ENCODE assay signal across 27 cellular contexts in genomic region chr17:3828852-3829232, GRCh38. TPM values are rescaled to one million over a fixed set of nuclear protein-coding genes. Genes with fewer than 3 reads are reported as not detected.
DNase-seq lines count a peak whose midpoint lies in the region; ATAC-seq, FAIRE-seq and TF ChIP-seq lines count a peak whose summit lies in the region.
"Had no signal": no experiment of that assay in that cellular context is flagged by ENCODE, and none has a peak within 500 bp of the region (broad histone marks: within the 10 kb centered on the region; RNA-seq: fewer than 3 reads in every experiment).

No MANE protein-coding gene starts in this region.

- CTCF ChIA-PET in naive thymus-derived CD4-positive, alpha-beta T cell (lab: Charles Lee), result interaction anchor here (0.7 to 6.6 kb wide), 6 partner anchors 9 to 1171 kb away, joined by 3 to 154 read pairs (median 6); no protein-coding TSS in a partner anchor

- H3K27me3 ChIP-seq in heart left ventricle (no peaks in the 10 kb centered on the region), stomach smooth muscle (ENCODE audit: control insufficient read depth in 1 of 2, insufficient read depth in 2 of 2, low read length in 2 of 2) (no peaks in the 10 kb centered on the region)
- H3K27me3 ChIP-seq in naive thymus-derived CD4-positive, alpha-beta T cell (ENCODE audit: control insufficient read depth in 2 of 2, insufficient read depth in 2 of 2, low read length in 2 of 2), result no peaks in the 10 kb centered on the region
- H3K27me3 ChIP-seq: breast epithelium, colonic mucosa, pancreas had no signal

- no peak for FAIRE-seq in HTR-8/SVneo (lab: Jason Lieb, UNC)
- FAIRE-seq: GM12892, K562, pancreas had no signal

- H3K9me3 Mint-ChIP-seq in chondrocyte (ENCODE audit: low read depth) (no peaks in the 10 kb centered on the region), nephron (no peaks in the 10 kb centered on the region)
- H3K9me3 Mint-ChIP-seq in naive thymus-derived CD4-positive, alpha-beta T cell, result peaks cover 0 to 2% (median 0%) of the 10 kb centered on the region in 11 donors
- H3K9me3 Mint-ChIP-seq: activated B cell treated with CpG ODN at 0.5 μM for 24 hours; activated CD4-positive, alpha-beta T cell treated with anti-CD3 and anti-CD28 coated beads, Interleukin-2, amount 10 ng/mL, durations not matched to agents 7 days and 5 days; activated naive CD4-positive, alpha-beta T cell treated with anti-CD3 and anti-CD28 coated beads, Interleukin-2, amount 50 U/mL, for 72 hours; stimulated activated memory B cell treated with anti-CD40 and anti-IgM and Interleukin-4, amounts not matched to agents 10 μg/mL and 1 μg/mL and 100 μg/mL, for 72 hours; T-cell had no signal

- peaks cover 28% of the 10 kb centered on the region for H3K4me1 Mint-ChIP-seq in chondrocyte (ENCODE audit: low read depth)
- peaks cover 16% of the 10 kb centered on the region for H3K4me1 Mint-ChIP-seq in nephron
- peaks cover 0 to 15% (median 6%) of the 10 kb centered on the region in 7 donors for H3K4me1 Mint-ChIP-seq in naive thymus-derived CD4-positive, alpha-beta T cell

- H3K4me3 ChIP-seq in heart left ventricle, result no peak overlapping the region
- H3K4me3 ChIP-seq in stomach smooth muscle (ENCODE audit: low read length in 2 of 2), result peak overlapping the region; percentile 15 to 38
- no peak overlapping the region for H3K4me3 ChIP-seq in naive thymus-derived CD4-positive, alpha-beta T cell (ENCODE audit: low read length)
- H3K4me3 ChIP-seq: breast epithelium, colonic mucosa, K562, lower lobe of right lung, pancreas had no signal

- POLR2A ChIA-PET in naive thymus-derived CD4-positive, alpha-beta T cell (lab: Charles Lee), result interaction anchor here (0.5 to 3.5 kb wide), 4 partner anchors 14 to 91 kb away, joined by 3 to 15 read pairs (median 5); no protein-coding TSS in a partner anchor

- peak in 3 of 4 donors; percentile 19 to 48 (median 25) for ATAC-seq in heart left ventricle
- no peak for ATAC-seq in naive thymus-derived CD4-positive, alpha-beta T cell
- no peak for ATAC-seq in GM18511 (IDR thresholded peaks at IDR 0.05; ENCODE audit: unreplicated experiment)
- ATAC-seq: activated naive CD4-positive, alpha-beta T cell treated with anti-CD3 and anti-CD28 coated beads, Interleukin-2, amount 50 U/mL, for 72 hours; HCT116; K562; pancreas; stimulated activated memory B cell treated with anti-CD40 and anti-IgM and Interleukin-4, amounts not matched to agents 10 μg/mL and 1 μg/mL and 100 μg/mL, for 72 hours; T-cell had no signal

- peaks cover 0 to 26% (median 15%) of the 10 kb centered on the region in 12 donors for H3K4me1 ChIP-seq in heart left ventricle
- peaks cover 16% of the 10 kb centered on the region for H3K4me1 ChIP-seq in stomach smooth muscle (ENCODE audit: control insufficient read depth, insufficient read depth, low read length)
- H3K4me1 ChIP-seq in naive thymus-derived CD4-positive, alpha-beta T cell (ENCODE audit: control insufficient read depth in 2 of 2, insufficient read depth in 2 of 2, low read length in 2 of 2), result no peaks in the 10 kb centered on the region
- H3K4me1 ChIP-seq: breast epithelium, Caco-2, colonic mucosa, pancreas had no signal

- TF ChIP-seq POLR2A in heart left ventricle (IDR thresholded peaks at IDR 0.05), result no peak

- H3K9ac ChIP-seq in stomach smooth muscle (ENCODE audit: low read length in 2 of 2), result peak overlapping the region; percentile 36 to 38

- H3K36me3 Mint-ChIP-seq in chondrocyte (ENCODE audit: low read depth) (peaks cover 6% of the 10 kb centered on the region), nephron (ENCODE audit: low read depth) (peaks cover 67% of the 10 kb centered on the region)
- peaks cover 9 to 49% (median 19%) of the 10 kb centered on the region in 5 donors for H3K36me3 Mint-ChIP-seq in naive thymus-derived CD4-positive, alpha-beta T cell
- H3K36me3 Mint-ChIP-seq: activated naive CD4-positive, alpha-beta T cell treated with anti-CD3 and anti-CD28 coated beads, Interleukin-2, amount 50 U/mL, for 72 hours had no signal

- H3K27me3 Mint-ChIP-seq in chondrocyte (ENCODE audit: low read depth) (no peaks in the 10 kb centered on the region), nephron (ENCODE audit: low read depth) (no peaks in the 10 kb centered on the region)
- no peaks in the 10 kb centered on the region for H3K27me3 Mint-ChIP-seq in naive thymus-derived CD4-positive, alpha-beta T cell
- H3K27me3 Mint-ChIP-seq: activated B cell treated with CpG ODN at 0.5 μM for 24 hours; activated CD4-positive, alpha-beta T cell treated with anti-CD3 and anti-CD28 coated beads, Interleukin-2, amount 10 ng/mL, durations not matched to agents 7 days and 5 days; stimulated activated memory B cell treated with anti-CD40 and anti-IgM and Interleukin-4, amounts not matched to agents 10 μg/mL and 1 μg/mL and 100 μg/mL, for 72 hours; T-cell had no signal

- intact Hi-C loops in heart left ventricle (cut with DNase I), result loop anchor here in 2 of 10 donors (5.0 to 10.0 kb wide), 2 partner anchors 92 to 94 kb away; no protein-coding TSS in a partner anchor
- intact Hi-C loops in naive thymus-derived CD4-positive, alpha-beta T cell (cut with micrococcal nuclease), result no loop called here

- H3K27ac ChIP-seq in heart left ventricle (peak overlapping the region in 11 of 12 donors; percentile 31 to 88 (median 70)), stomach smooth muscle (ENCODE audit: low read length) (peak overlapping the region; percentile 75)
- no peak overlapping the region for H3K27ac ChIP-seq in naive thymus-derived CD4-positive, alpha-beta T cell (ENCODE audit: low read depth, low read length)
- H3K27ac ChIP-seq: C4-2B, colonic mucosa, lower lobe of right lung, pancreas had no signal

- H3K27ac Mint-ChIP-seq in chondrocyte (ENCODE audit: unreplicated experiment) (peak overlapping the region; percentile 94), nephron (peak overlapping the region in 2 of 3 experiments; percentile 48 to 76)
- no peak overlapping the region for H3K27ac Mint-ChIP-seq in naive thymus-derived CD4-positive, alpha-beta T cell
- H3K27ac Mint-ChIP-seq: activated B cell treated with CpG ODN at 0.5 μM for 24 hours; activated CD4-positive, alpha-beta T cell treated with anti-CD3 and anti-CD28 coated beads, Interleukin-2, amount 10 ng/mL, durations not matched to agents 7 days and 5 days; stimulated activated memory B cell treated with anti-CD40 and anti-IgM and Interleukin-4, amounts not matched to agents 10 μg/mL and 1 μg/mL and 100 μg/mL, for 72 hours; T-cell had no signal

- H3K9me3 ChIP-seq in heart left ventricle (no peaks in the 10 kb centered on the region), stomach smooth muscle (ENCODE audit: control insufficient read depth in 2 of 2, low read length in 2 of 2) (no peaks in the 10 kb centered on the region)
- no peaks in the 10 kb centered on the region for H3K9me3 ChIP-seq in naive thymus-derived CD4-positive, alpha-beta T cell (ENCODE audit: control insufficient read depth in 2 of 3, low read length in 3 of 3)
- H3K9me3 ChIP-seq: breast epithelium, Caco-2, colonic mucosa, lower lobe of right lung, pancreas had no signal

- H3K36me3 ChIP-seq in heart left ventricle, result peaks cover 0 to 90% (median 75%) of the 10 kb centered on the region in 9 donors
- peaks cover 16 to 25% of the 10 kb centered on the region in 2 donors for H3K36me3 ChIP-seq in stomach smooth muscle (ENCODE audit: control insufficient read depth in 2 of 2, insufficient read depth in 2 of 2, low read length in 2 of 2)
- peaks cover 11 to 61% (median 13%) of the 10 kb centered on the region in 3 experiments for H3K36me3 ChIP-seq in naive thymus-derived CD4-positive, alpha-beta T cell (ENCODE audit: control insufficient read depth in 2 of 3, insufficient read depth in 3 of 3, low read length in 3 of 3)
- H3K36me3 ChIP-seq: breast epithelium had no signal

- TF ChIP-seq CTCF in chondrocyte (IDR thresholded peaks at IDR 0.05), result no peak
- no peak for TF ChIP-seq CTCF in heart left ventricle (IDR thresholded peaks at IDR 0.05)
- TF ChIP-seq CTCF in nephron (IDR thresholded peaks at IDR 0.05; ENCODE audit: unreplicated experiment in 3 of 3), result no peak

- H3K4me3 Mint-ChIP-seq in chondrocyte (ENCODE audit: unreplicated experiment) (no peak overlapping the region), nephron (no peak overlapping the region)
- no peak overlapping the region for H3K4me3 Mint-ChIP-seq in naive thymus-derived CD4-positive, alpha-beta T cell
- H3K4me3 Mint-ChIP-seq: activated B cell treated with CpG ODN at 0.5 μM for 24 hours; activated CD4-positive, alpha-beta T cell treated with anti-CD3 and anti-CD28 coated beads, Interleukin-2, amount 10 ng/mL, durations not matched to agents 7 days and 5 days; stimulated activated memory B cell treated with anti-CD40 and anti-IgM and Interleukin-4, amounts not matched to agents 10 μg/mL and 1 μg/mL and 100 μg/mL, for 72 hours; T-cell had no signal

- DNase-seq in chondrocyte (ENCODE audit: low spot score), result no peak
- DNase-seq in heart left ventricle, result no peak
- no peak for DNase-seq in HTR-8/SVneo (ENCODE audit: insufficient read length, low spot score)
- no peak for DNase-seq in NCI-H82 treated with DMSO at 0.1 percent for 48 hours (lab: John Stamatoyannopoulos, UW; ENCODE audit: unreplicated experiment)
- no peak for DNase-seq in naive thymus-derived CD4-positive, alpha-beta T cell
- DNase-seq: activated B cell treated with CpG ODN at 0.5 μM for 24 hours; activated CD4-positive, alpha-beta T cell treated with anti-CD3 and anti-CD28 coated beads, Interleukin-2, amount 10 ng/mL, durations not matched to agents 7 days and 5 days; activated effector memory CD4-positive, alpha-beta T cell treated with Interleukin-2 at 50 U/mL for 16 hours; Caco-2; colonic mucosa; effector memory CD4-positive, alpha-beta T cell; lower lobe of right lung; NCI-H1092; NCI-H82; pancreas; stimulated activated CD4-positive, alpha-beta T cell treated with anti-CD3 and anti-CD28 coated beads, Interleukin-12 subunit alpha, Interleukin-12 subunit beta, amount 100 ng/mL, for 4 hours; T-cell had no signal

- WGBS in heart left ventricle, 4 donors, result 52 to 76% (median 72%) methylated on average over 7 of the region's 7 CpGs

RNA-seq across cellular contexts. Expression of gene NCBP3, which starts 17.2 kb away (rescaled TPM):
- total RNA-seq in chondrocyte (31.3 to 34.8 TPM (median 33.7 TPM) in 3 replicates), heart left ventricle (10 to 100 TPM; 10.6 to 26.4 (median 21.6) TPM)
- 10 to 100 TPM; 10.4 to 20.2 TPM for polyA plus RNA-seq in heart left ventricle
- total RNA-seq in naive thymus-derived CD4-positive, alpha-beta T cell, result 10 to 100 TPM; 40.6 to 49.4 (median 46.7) TPM
- 10 to 100 TPM in 1 of 2 donors, 1 to 10 TPM in 1; 7.8 to 14.7 TPM for polyA plus RNA-seq in naive thymus-derived CD4-positive, alpha-beta T cell

RNA-seq across cellular contexts. Expression of gene ITGAE, which starts 27.9 kb away (rescaled TPM):
- total RNA-seq in chondrocyte, result 25.8 to 29.1 TPM (median 28.3 TPM) in 3 replicates
- total RNA-seq in heart left ventricle, result 10 to 100 TPM in 8 of 9 donors, 1 to 10 TPM in 1; 7.1 to 17.1 (median 15.3) TPM
- 10 to 100 TPM; 15.3 to 32.9 TPM for polyA plus RNA-seq in heart left ventricle
- total RNA-seq in naive thymus-derived CD4-positive, alpha-beta T cell, result 10 to 100 TPM; 16.3 to 29.4 (median 19.6) TPM
- 10 to 100 TPM; 41.2 to 44.9 TPM for polyA plus RNA-seq in naive thymus-derived CD4-positive, alpha-beta T cell

Comparison
In these comparisons a context has a peak if more than half of its experiments do, and no peak if none do; other contexts are left out.
1. H3K27ac Mint-ChIP-seq: peak in chondrocyte (single experiment) and nephron (2 of 3); none in naive thymus-derived CD4-positive, alpha-beta T cell (0 of 9).
2. ATAC-seq: peak in heart left ventricle (3 of 4); none in naive thymus-derived CD4-positive, alpha-beta T cell (single experiment) and GM18511 (single experiment).
3. H3K4me3 ChIP-seq: peak in stomach smooth muscle (2 of 2); none in heart left ventricle (0 of 12) and naive thymus-derived CD4-positive, alpha-beta T cell (single experiment).